ENCODE assay signal across 8 cellular contexts in genomic region chr19:44002212-44002565, GRCh38. TPM values are rescaled to one million over a fixed set of nuclear protein-coding genes. Genes with fewer than 3 reads are reported as not detected.
DNase-seq lines count a peak whose midpoint lies in the region.

No MANE protein-coding gene starts in this region.

- peak overlapping the region; percentile 74 for H3K27ac ChIP-seq in substantia nigra (ENCODE audit: low read depth, low read length, poor library complexity, severe bottlenecking)

- peak overlapping the region; percentile 97 for H3K27ac Mint-ChIP-seq in T-helper 1 cell treated with Interleukin-12 subunit alpha and Interleukin-12 subunit beta and Interleukin-4 antibody, amounts not matched to agents 30 μg/mL and 1 μg/mL, for 36 hours
- H3K27ac Mint-ChIP-seq in activated T-helper 2 cell treated with anti-CD3 and anti-CD28 coated beads, Interferon-gamma antibody, Interleukin-2, Interleukin-4, amounts not matched to agents 10 μg/mL and 5 μg/mL and 100 μg/mL, durations not matched to agents 14 hours and 24 hours and 36 hours, result peak overlapping the region; percentile 97

- H3K4me3 Mint-ChIP-seq in T-helper 1 cell treated with Interleukin-12 subunit alpha and Interleukin-12 subunit beta and Interleukin-4 antibody, amounts not matched to agents 30 μg/mL and 1 μg/mL, for 36 hours, result peak overlapping the region; percentile 97
- H3K4me3 Mint-ChIP-seq in activated T-helper 2 cell treated with anti-CD3 and anti-CD28 coated beads, Interferon-gamma antibody, Interleukin-2, Interleukin-4, amounts not matched to agents 10 μg/mL and 5 μg/mL and 100 μg/mL, durations not matched to agents 14 hours and 24 hours and 36 hours (ENCODE audit: low read depth), result peak overlapping the region; percentile 100

- no peak for DNase-seq in T-helper 1 cell
- DNase-seq in activated T-helper 2 cell treated with anti-CD3 and anti-CD28 coated beads, Interferon-gamma antibody, Interleukin-2, Interleukin-4, amounts not matched to agents 10 μg/mL and 5 μg/mL and 100 μg/mL, durations not matched to agents 14 hours and 24 hours and 36 hours (ENCODE audit: low spot score), result no peak
- peak; percentile 18 for DNase-seq in iPS-NIHi7 (ENCODE audit: extremely low spot score)
- DNase-seq in substantia nigra (lab: John Stamatoyannopoulos, UW), result peak in 1 of 49 donors; percentile 34
- DNase-seq in NCI-H1092 (lab: John Stamatoyannopoulos, UW), result no peak
- DNase-seq in NCI-H524 treated with DMSO at 0.1 percent for 48 hours (lab: John Stamatoyannopoulos, UW), result no peak
- no peak for DNase-seq in effector CD4-positive, alpha-beta T cell

- peaks cover 13% of the 10 kb centered on the region for H3K4me1 Mint-ChIP-seq in T-helper 1 cell treated with Interleukin-12 subunit alpha and Interleukin-12 subunit beta and Interleukin-4 antibody, amounts not matched to agents 30 μg/mL and 1 μg/mL, for 36 hours (ENCODE audit: low read depth)
- H3K4me1 Mint-ChIP-seq in activated T-helper 2 cell treated with anti-CD3 and anti-CD28 coated beads, Interferon-gamma antibody, Interleukin-2, Interleukin-4, amounts not matched to agents 10 μg/mL and 5 μg/mL and 100 μg/mL, durations not matched to agents 14 hours and 24 hours and 36 hours (ENCODE audit: low read depth), result peaks cover 15% of the 10 kb centered on the region

- peaks cover 5% of the 10 kb centered on the region for H3K27me3 Mint-ChIP-seq in T-helper 1 cell treated with Interleukin-12 subunit alpha and Interleukin-12 subunit beta and Interleukin-4 antibody, amounts not matched to agents 30 μg/mL and 1 μg/mL, for 36 hours (ENCODE audit: low read depth)
- H3K27me3 Mint-ChIP-seq in activated T-helper 2 cell treated with anti-CD3 and anti-CD28 coated beads, Interferon-gamma antibody, Interleukin-2, Interleukin-4, amounts not matched to agents 10 μg/mL and 5 μg/mL and 100 μg/mL, durations not matched to agents 14 hours and 24 hours and 36 hours (ENCODE audit: low read depth), result no peaks in the 10 kb centered on the region

- H3K9me3 Mint-ChIP-seq in T-helper 1 cell treated with Interleukin-12 subunit alpha and Interleukin-12 subunit beta and Interleukin-4 antibody, amounts not matched to agents 30 μg/mL and 1 μg/mL, for 36 hours, result peaks cover 46% of the 10 kb centered on the region
- H3K9me3 Mint-ChIP-seq in activated T-helper 2 cell treated with anti-CD3 and anti-CD28 coated beads, Interferon-gamma antibody, Interleukin-2, Interleukin-4, amounts not matched to agents 10 μg/mL and 5 μg/mL and 100 μg/mL, durations not matched to agents 14 hours and 24 hours and 36 hours, result peaks cover 52% of the 10 kb centered on the region

- peaks cover 33% of the 10 kb centered on the region for H3K36me3 Mint-ChIP-seq in T-helper 1 cell treated with Interleukin-12 subunit alpha and Interleukin-12 subunit beta and Interleukin-4 antibody, amounts not matched to agents 30 μg/mL and 1 μg/mL, for 36 hours (ENCODE audit: low read depth)
- H3K36me3 Mint-ChIP-seq in activated T-helper 2 cell treated with anti-CD3 and anti-CD28 coated beads, Interferon-gamma antibody, Interleukin-2, Interleukin-4, amounts not matched to agents 10 μg/mL and 5 μg/mL and 100 μg/mL, durations not matched to agents 14 hours and 24 hours and 36 hours (ENCODE audit: low read depth), result peaks cover 43% of the 10 kb centered on the region

- intact Hi-C loops in activated T-helper 2 cell treated with anti-CD3 and anti-CD28 coated beads, Interferon-gamma antibody, Interleukin-2, Interleukin-4, amounts not matched to agents 10 μg/mL and 5 μg/mL and 100 μg/mL, durations not matched to agents 14 hours and 24 hours and 36 hours (cut with micrococcal nuclease), result loop anchor here (1.0 to 10.0 kb wide), 9 partner anchors 18 to 211 kb away; partner anchors contain the start of genes ZNF155, ZNF222, ZNF224 and ZNF225

RNA-seq across cellular contexts. Expression of gene ZNF230, which starts 0.6 kb away (rescaled TPM):
- 3.8 and 4.5 TPM in 2 replicates for total RNA-seq in activated T-helper 2 cell treated with anti-CD3 and anti-CD28 coated beads, Interferon-gamma antibody, Interleukin-2, Interleukin-4, amounts not matched to agents 10 μg/mL and 5 μg/mL and 100 μg/mL, durations not matched to agents 14 hours and 24 hours and 36 hours

RNA-seq across cellular contexts. Expression of gene ZNF155, which starts 18.2 kb away (rescaled TPM):
- total RNA-seq in activated T-helper 2 cell treated with anti-CD3 and anti-CD28 coated beads, Interferon-gamma antibody, Interleukin-2, Interleukin-4, amounts not matched to agents 10 μg/mL and 5 μg/mL and 100 μg/mL, durations not matched to agents 14 hours and 24 hours and 36 hours, result 4.7 and 5.5 TPM in 2 replicates

RNA-seq across cellular contexts. Expression of gene ZNF222, which starts 23.0 kb away (rescaled TPM):
- 0.99 and 1.8 TPM in 2 replicates for total RNA-seq in activated T-helper 2 cell treated with anti-CD3 and anti-CD28 coated beads, Interferon-gamma antibody, Interleukin-2, Interleukin-4, amounts not matched to agents 10 μg/mL and 5 μg/mL and 100 μg/mL, durations not matched to agents 14 hours and 24 hours and 36 hours

RNA-seq across cellular contexts. Expression of gene ZNF223, which starts 49.6 kb away (rescaled TPM):
- not detected in 2 replicates for total RNA-seq in activated T-helper 2 cell treated with anti-CD3 and anti-CD28 coated beads, Interferon-gamma antibody, Interleukin-2, Interleukin-4, amounts not matched to agents 10 μg/mL and 5 μg/mL and 100 μg/mL, durations not matched to agents 14 hours and 24 hours and 36 hours

RNA-seq across cellular contexts. Expression of gene ZNF221, which starts 51.2 kb away (rescaled TPM):
- total RNA-seq in activated T-helper 2 cell treated with anti-CD3 and anti-CD28 coated beads, Interferon-gamma antibody, Interleukin-2, Interleukin-4, amounts not matched to agents 10 μg/mL and 5 μg/mL and 100 μg/mL, durations not matched to agents 14 hours and 24 hours and 36 hours, result 0.92 and 1.4 TPM in 2 replicates
